In genomic region chr11:75275581-75275980, GRCh38 we compare ENCODE assay signal across 8 cellular contexts. TPM values are rescaled to one million over a fixed set of nuclear protein-coding genes. Genes with fewer than 3 reads are reported as not detected.
DNase-seq lines count a peak whose midpoint lies in the region; ATAC-seq, FAIRE-seq and TF ChIP-seq lines count a peak whose summit lies in the region.

No MANE protein-coding gene starts in this region.

- no peak for FAIRE-seq in RCC 7860 (lab: Jason Lieb, UNC)

- DNase-seq in NCI-H2171 (lab: John Stamatoyannopoulos, UW) (peak; percentile 36), fibroblast of villous mesenchyme (ENCODE audit: low read depth) (peak; percentile 40), RCC 7860 (ENCODE audit: low spot score) (no peak), SKM-1 treated with dmso at 0.1 percent for 144 hours (lab: John Stamatoyannopoulos, UW; ENCODE audit: unreplicated experiment) (no peak)
- DNase-seq in activated CD4-positive, alpha-beta T cell treated with anti-CD3 and anti-CD28 coated beads, Interleukin-2, amount 50 U/mL, for 48 hours, result peak; percentile 50 to 62
- peak; percentile 54 for DNase-seq in stimulated activated CD4-positive, alpha-beta T cell treated with anti-CD3 and anti-CD28 coated beads, Interleukin-2, amount 100 ng/mL, for 24 hours

- ATAC-seq in GM21526 (IDR thresholded peaks at IDR 0.05; ENCODE audit: low FRiP score, unreplicated experiment) (no peak), GM18517 (IDR thresholded peaks at IDR 0.05; ENCODE audit: unreplicated experiment) (no peak)

- no peak for TF ChIP-seq CTCF in fibroblast of villous mesenchyme (IDR thresholded peaks at IDR 0.05; ENCODE audit: insufficient read depth, low read depth, low read length)

- H3K4me3 ChIP-seq in fibroblast of villous mesenchyme (ENCODE audit: low read depth, low read length), result no peak overlapping the region

RNA-seq across cellular contexts. Expression of gene TPBGL, which starts 35.0 kb away (rescaled TPM):
- not detected in 2 replicates for total RNA-seq in fibroblast of villous mesenchyme

Comparison
In these comparisons a context has a peak if more than half of its experiments do, and no peak if none do; other contexts are left out.
1. DNase-seq: peak in NCI-H2171 (single experiment), activated CD4-positive, alpha-beta T cell treated with anti-CD3 and anti-CD28 coated beads, Interleukin-2, amount 50 U/mL, for 48 hours (2 of 2), fibroblast of villous mesenchyme (single experiment) and stimulated activated CD4-positive, alpha-beta T cell treated with anti-CD3 and anti-CD28 coated beads, Interleukin-2, amount 100 ng/mL, for 24 hours (2 of 2); none in RCC 7860 (single experiment) and SKM-1 treated with dmso at 0.1 percent for 144 hours (single experiment).